Comparison of ENCODE assay signal across 13 cellular contexts in genomic region chr3:6680119-6680806, GRCh38.
DNase-seq lines count a peak whose midpoint lies in the region; ATAC-seq, FAIRE-seq and TF ChIP-seq lines count a peak whose summit lies in the region.
"Had no signal": no experiment of that assay in that cellular context is flagged by ENCODE, and none has a peak within 500 bp of the region (broad histone marks: within the 10 kb centered on the region; RNA-seq: fewer than 3 reads in every experiment).

No MANE protein-coding gene starts in this region.

- H3K4me2 ChIP-seq in HepG2 (ENCODE audit: low read depth, low read length), result no peak overlapping the region

- no peak overlapping the region for H2AFZ ChIP-seq in HepG2 (ENCODE audit: low read length)

- intact Hi-C loops in HepG2 (cut with micrococcal nuclease; ENCODE audit: unreplicated experiment), result no loop called here

- FAIRE-seq in HepG2 (lab: Jason Lieb, UNC), result no peak
- FAIRE-seq: bronchial epithelial cell had no signal

- no peaks in the 10 kb centered on the region for H3K79me2 ChIP-seq in HepG2 (ENCODE audit: insufficient read depth, low read length)

- no peak overlapping the region for H3K27ac ChIP-seq in HepG2 (ENCODE audit: extremely low read length, insufficient read depth, low read length)
- H3K27ac ChIP-seq: BLaER1 treated with 17β-estradiol and CSF1 and Interleukin-3, amounts not matched to agents 10 nM and 100 nM; epithelial cell of prostate; thoracic aorta had no signal

- no peaks in the 10 kb centered on the region for H3K27me3 ChIP-seq in HepG2 (ENCODE audit: control insufficient read depth in 1 of 2, insufficient read depth in 2 of 2, low read length in 2 of 2)
- H3K27me3 ChIP-seq: BLaER1 treated with 17β-estradiol and CSF1 and Interleukin-3, amounts not matched to agents 10 nM and 100 nM had no signal

- H3K9ac ChIP-seq in HepG2 (ENCODE audit: insufficient read depth, low read depth, low read length), result no peak overlapping the region
- H3K9ac ChIP-seq: BLaER1 treated with 17β-estradiol and CSF1 and Interleukin-3, amounts not matched to agents 10 nM and 100 nM had no signal

- no peaks in the 10 kb centered on the region for H3K36me3 ChIP-seq in HepG2 (replicated peaks in 1 of 2; ENCODE audit: control insufficient read depth in 1 of 2, insufficient read depth in 2 of 2, low read length in 2 of 2)
- H3K36me3 ChIP-seq: BLaER1 treated with 17β-estradiol and CSF1 and Interleukin-3, amounts not matched to agents 10 nM and 100 nM; thoracic aorta had no signal

- TF ChIP-seq CTCF in HepG2 (CRISPR knock-in tag; IDR thresholded peaks at IDR 0.05), result no peak

- no TSS peak for BruUV-seq in HepG2 (replicated peaks; lab: Mats Ljungman, UMichigan)

- in situ Hi-C loops in HepG2 (cut with HindIII; ENCODE audit: extremely low pct_ligation_motif_present, low pct_unique_long_range_greater_than_20kb), result no loop called here

- no peak for DNase-seq in germinal center (ENCODE audit: low spot score)
- no peak for DNase-seq in HepG2 (ENCODE audit: low spot score)
- DNase-seq in NCI-H2107 (lab: John Stamatoyannopoulos, UW), result no peak
- no peak for DNase-seq in foreskin melanocyte
- DNase-seq: NCI-H1105 had no signal

- POLR2A ChIA-PET in HepG2 (lab: Yijun Ruan, JAX), result no interaction called here

- H3K4me3 ChIP-seq in HepG2 (replicated peaks in 1 of 3; ENCODE audit: insufficient read depth in 1 of 3, low read depth in 2 of 3, low read length in 3 of 3), result no peak overlapping the region
- H3K4me3 ChIP-seq: BLaER1 treated with 17β-estradiol and CSF1 and Interleukin-3, amounts not matched to agents 10 nM and 100 nM; thoracic aorta had no signal

- TF ChIP-seq RAD21 in HepG2 (CRISPR knock-in tag; IDR thresholded peaks at IDR 0.05), result no peak

- H3K4me1 ChIP-seq in HepG2 (ENCODE audit: insufficient read depth, low read length), result no peaks in the 10 kb centered on the region
- H3K4me1 ChIP-seq: BLaER1 treated with 17β-estradiol and CSF1 and Interleukin-3, amounts not matched to agents 10 nM and 100 nM had no signal

- peaks cover 80% of the 10 kb centered on the region for H3K9me3 ChIP-seq in HepG2 (ENCODE audit: low read length)
- H3K9me3 ChIP-seq: BLaER1 treated with 17β-estradiol and CSF1 and Interleukin-3, amounts not matched to agents 10 nM and 100 nM; thoracic aorta had no signal

- CTCF ChIA-PET in HepG2 (lab: Yijun Ruan, JAX; ENCODE audit: low intra/inter-chr PET ratio, low total read pairs), result no interaction called here

- WGBS in HepG2 (ENCODE audit: low lambda C conversion rate), result 6% methylated on average over 3 of the region's 3 CpGs

- no peaks in the 10 kb centered on the region for H4K20me1 ChIP-seq in HepG2 (ENCODE audit: insufficient read depth, low read length)
- H4K20me1 ChIP-seq: BLaER1 treated with 17β-estradiol and CSF1 and Interleukin-3, amounts not matched to agents 10 nM and 100 nM had no signal

- no peak for TF ChIP-seq POLR2A in HepG2 (IDR thresholded peaks at IDR 0.05; ENCODE audit: insufficient read depth in 1 of 2, low read depth in 2 of 2, low read length in 2 of 2)

- ATAC-seq in GM18517 (IDR thresholded peaks at IDR 0.05; ENCODE audit: unreplicated experiment) (peak; percentile 96), GM21367 (IDR thresholded peaks at IDR 0.05; ENCODE audit: unreplicated experiment) (peak; percentile 96), HG02970 (IDR thresholded peaks at IDR 0.05; ENCODE audit: low FRiP score, unreplicated experiment) (peak; percentile 77), HG03575 (IDR thresholded peaks at IDR 0.05; ENCODE audit: extremely low read depth, insufficient number of reproducible peaks, low FRiP score, unreplicated experiment) (peak; percentile 97), HepG2 (no peak)

- TF ChIP-seq EP300 in HepG2 (IDR thresholded peaks at IDR 0.05; ENCODE audit: low read depth in 2 of 2, low read length in 2 of 2), result no peak
- TF ChIP-seq EP300 in HepG2 (CRISPR knock-in tag; IDR thresholded peaks at IDR 0.05; ENCODE audit: borderline replicate concordance), result no peak

TF ChIP-seq in HepG2, 621 proteins besides CTCF, POLR2A, EP300 and RAD21:
- TF ChIP-seq ZNF639 (CRISPR knock-in tag; conservative IDR thresholded peaks at IDR 0.05), result no peak
- TF ChIP-seq ZNF333 (CRISPR knock-in tag; IDR thresholded peaks at IDR 0.05; ENCODE audit: borderline replicate concordance), result no peak
- TF ChIP-seq SMARCE1 (IDR thresholded peaks at IDR 0.05; ENCODE audit: borderline replicate concordance), result no peak
- no peak for TF ChIP-seq NFRKB (IDR thresholded peaks at IDR 0.05)
- TF ChIP-seq TFDP1 (CRISPR knock-in tag; IDR thresholded peaks at IDR 0.05; ENCODE audit: borderline replicate concordance), result no peak
- no peak for TF ChIP-seq ELF4 (CRISPR knock-in tag; IDR thresholded peaks at IDR 0.05; ENCODE audit: borderline replicate concordance)
- no peak for TF ChIP-seq CREBL2 (CRISPR knock-in tag; IDR thresholded peaks at IDR 0.05; ENCODE audit: borderline replicate concordance)
- no peak for TF ChIP-seq ARID4A (CRISPR knock-in tag; IDR thresholded peaks at IDR 0.05; ENCODE audit: borderline replicate concordance)
